ENCODE assay signal across 17 cellular contexts in genomic region chr13:83883061-83883523, GRCh38. TPM values are rescaled to one million over a fixed set of nuclear protein-coding genes. Genes with fewer than 3 reads are reported as not detected.
DNase-seq lines count a peak whose midpoint lies in the region; ATAC-seq, FAIRE-seq and TF ChIP-seq lines count a peak whose summit lies in the region.
"Had no signal": no experiment of that assay in that cellular context is flagged by ENCODE, and none has a peak within 500 bp of the region (broad histone marks: within the 10 kb centered on the region; RNA-seq: fewer than 3 reads in every experiment).

No MANE protein-coding gene starts in this region.

- no peaks in the 10 kb centered on the region for H3K9me3 ChIP-seq in ES-I3 (ENCODE audit: control insufficient read depth, insufficient read depth, low read length)
- no peaks in the 10 kb centered on the region for H3K9me3 ChIP-seq in neural progenitor cell (ENCODE audit: low read depth)
- H3K9me3 ChIP-seq in small intestine (ENCODE audit: control insufficient read depth, low read depth): no peaks in the 10 kb centered on the region

- H3K4me1 Mint-ChIP-seq in neural progenitor cell: peaks cover 35% of the 10 kb centered on the region

- no peak overlapping the region for H3K27ac Mint-ChIP-seq in neural progenitor cell
- H3K27ac Mint-ChIP-seq: stimulated activated effector memory CD8-positive, alpha-beta T cell treated with anti-CD3 and anti-CD28 coated beads, Interleukin-12 subunit alpha, Interleukin-12 subunit beta, amount 100 ng/mL, for 72 hours; T-cell had no signal

- H3K9me3 Mint-ChIP-seq in neural progenitor cell: no peaks in the 10 kb centered on the region
- H3K9me3 Mint-ChIP-seq: stimulated activated effector memory CD8-positive, alpha-beta T cell treated with anti-CD3 and anti-CD28 coated beads, Interleukin-12 subunit alpha, Interleukin-12 subunit beta, amount 100 ng/mL, for 72 hours had no signal

- H2AFZ ChIP-seq in neural progenitor cell (replicated peaks): peak overlapping the region; percentile 76

- H3K4me3 ChIP-seq in neural progenitor cell: peak overlapping the region; percentile 65
- no peak overlapping the region for H3K4me3 ChIP-seq in small intestine (ENCODE audit: low read depth in 1 of 2, low read length in 2 of 2)
- H3K4me3 ChIP-seq: left ventricle myocardium inferior had no signal

- DNase-seq in NCI-H774 (lab: John Stamatoyannopoulos, UW) (peak; percentile 19), globus pallidus (ENCODE audit: low spot score) (peak; percentile 63), neural progenitor cell (ENCODE audit: low spot score) (peak; percentile 58), small intestine (no peak), SW 1271 (lab: John Stamatoyannopoulos, UW) (no peak), GM20000 (ENCODE audit: low spot score) (no peak)
- DNase-seq: activated CD4-positive, alpha-beta T cell treated with anti-CD3 and anti-CD28 coated beads, Interleukin-2, amount 50 U/mL, for 1 hour; left ventricle myocardium inferior; NCI-H1048; stimulated activated CD4-positive, alpha-beta T cell treated with anti-CD3 and anti-CD28 coated beads, Interleukin-1b, Interleukin-23, amount 100 ng/mL, for 48 hours; T-cell had no signal

- H3K36me3 ChIP-seq in ES-I3 (ENCODE audit: insufficient read depth, low read length) (no peaks in the 10 kb centered on the region), neural progenitor cell (no peaks in the 10 kb centered on the region), small intestine (ENCODE audit: control insufficient read depth in 2 of 2, insufficient read depth in 2 of 2, low read length in 2 of 2) (no peaks in the 10 kb centered on the region)
- H3K36me3 ChIP-seq: left ventricle myocardium inferior had no signal

- H3K27me3 ChIP-seq in neural progenitor cell (peaks cover 50% of the 10 kb centered on the region), small intestine (ENCODE audit: control insufficient read depth in 2 of 2, insufficient read depth in 2 of 2, low read length in 2 of 2) (peaks cover 0 to 25% of the 10 kb centered on the region in 2 donors)

- H3F3A ChIP-seq in neural progenitor cell (ENCODE audit: low read depth): peaks cover 51% of the 10 kb centered on the region

- ATAC-seq in GM18517 (IDR thresholded peaks at IDR 0.05; ENCODE audit: unreplicated experiment): no peak
- ATAC-seq: stimulated activated effector memory CD8-positive, alpha-beta T cell treated with anti-CD3 and anti-CD28 coated beads, Interleukin-12 subunit alpha, Interleukin-12 subunit beta, amount 100 ng/mL, for 72 hours; T-cell had no signal

- TF ChIP-seq CTCF in neural progenitor cell (IDR thresholded peaks at IDR 0.05): no peak
- no peak for TF ChIP-seq CTCF in GM20000 (IDR thresholded peaks at IDR 0.05; ENCODE audit: extremely low read depth, missing control alignments)

- 8 to 25% (median 23%) methylated on average over 14 of the region's 14 CpGs for WGBS in small intestine, 3 donors

- no peaks in the 10 kb centered on the region for H3K79me2 ChIP-seq in neural progenitor cell (ENCODE audit: low read depth)

- peak overlapping the region; percentile 99 for H3K4me2 ChIP-seq in neural progenitor cell

- H4K20me1 ChIP-seq in neural progenitor cell (ENCODE audit: low read depth): peaks cover 28% of the 10 kb centered on the region

- peak overlapping the region; percentile 89 for H3K4me3 Mint-ChIP-seq in neural progenitor cell
- H3K4me3 Mint-ChIP-seq: stimulated activated effector memory CD8-positive, alpha-beta T cell treated with anti-CD3 and anti-CD28 coated beads, Interleukin-12 subunit alpha, Interleukin-12 subunit beta, amount 100 ng/mL, for 72 hours; T-cell had no signal

- peak overlapping the region; percentile 80; the same call in 1 of the 2 replicates for H3K9ac ChIP-seq in ES-I3 (ENCODE audit: low read depth, low read length)
- H3K9ac ChIP-seq in neural progenitor cell: no peak overlapping the region

- H3K27ac ChIP-seq in neural progenitor cell (no peak overlapping the region), small intestine (ENCODE audit: low read depth in 1 of 2, low read length in 1 of 2) (no peak overlapping the region)
- H3K27ac ChIP-seq: left ventricle myocardium inferior had no signal

- FAIRE-seq in small intestine (lab: Jason Lieb, UNC): no peak
- FAIRE-seq: G401.6 had no signal

- no peaks in the 10 kb centered on the region for H3K36me3 Mint-ChIP-seq in neural progenitor cell
- H3K36me3 Mint-ChIP-seq: stimulated activated effector memory CD8-positive, alpha-beta T cell treated with anti-CD3 and anti-CD28 coated beads, Interleukin-12 subunit alpha, Interleukin-12 subunit beta, amount 100 ng/mL, for 72 hours; T-cell had no signal

- peaks cover 17% of the 10 kb centered on the region for H3K27me3 Mint-ChIP-seq in neural progenitor cell (ENCODE audit: insufficient read depth, low read depth)

- H3K4me1 ChIP-seq in ES-I3 (ENCODE audit: insufficient read depth, low read length): peaks cover 8% of the 10 kb centered on the region; the same call in 1 of the 2 replicates
- peaks cover 37% of the 10 kb centered on the region for H3K4me1 ChIP-seq in neural progenitor cell
- H3K4me1 ChIP-seq in small intestine (ENCODE audit: control insufficient read depth in 2 of 2, insufficient read depth in 1 of 2, low read depth in 1 of 2, low read length in 1 of 2): no peaks in the 10 kb centered on the region

RNA-seq across cellular contexts. Expression of gene SLITRK1, which starts 0.8 kb away (rescaled TPM):
- 1.6 and 3.3 TPM in 2 replicates for total RNA-seq in neural progenitor cell (ENCODE audit: low replicate concordance)
- polyA plus RNA-seq in small intestine: under 1 TPM in 1 of 3 donors, not detected in 2; 0.04 TPM
- total RNA-seq: HT-29, left ventricle myocardium inferior, posterior vena cava, T-cell had no signal

Comparison
In these comparisons a context has a peak if more than half of its experiments do, and no peak if none do; other contexts are left out.
1. DNase-seq: peak in NCI-H774 (single experiment), globus pallidus (single experiment) and neural progenitor cell (single experiment); none in small intestine (single experiment), SW 1271 (0 of 2) and GM20000 (single experiment).